8 cellular contexts compared by ENCODE assay signal in the genomic region with DNA sequence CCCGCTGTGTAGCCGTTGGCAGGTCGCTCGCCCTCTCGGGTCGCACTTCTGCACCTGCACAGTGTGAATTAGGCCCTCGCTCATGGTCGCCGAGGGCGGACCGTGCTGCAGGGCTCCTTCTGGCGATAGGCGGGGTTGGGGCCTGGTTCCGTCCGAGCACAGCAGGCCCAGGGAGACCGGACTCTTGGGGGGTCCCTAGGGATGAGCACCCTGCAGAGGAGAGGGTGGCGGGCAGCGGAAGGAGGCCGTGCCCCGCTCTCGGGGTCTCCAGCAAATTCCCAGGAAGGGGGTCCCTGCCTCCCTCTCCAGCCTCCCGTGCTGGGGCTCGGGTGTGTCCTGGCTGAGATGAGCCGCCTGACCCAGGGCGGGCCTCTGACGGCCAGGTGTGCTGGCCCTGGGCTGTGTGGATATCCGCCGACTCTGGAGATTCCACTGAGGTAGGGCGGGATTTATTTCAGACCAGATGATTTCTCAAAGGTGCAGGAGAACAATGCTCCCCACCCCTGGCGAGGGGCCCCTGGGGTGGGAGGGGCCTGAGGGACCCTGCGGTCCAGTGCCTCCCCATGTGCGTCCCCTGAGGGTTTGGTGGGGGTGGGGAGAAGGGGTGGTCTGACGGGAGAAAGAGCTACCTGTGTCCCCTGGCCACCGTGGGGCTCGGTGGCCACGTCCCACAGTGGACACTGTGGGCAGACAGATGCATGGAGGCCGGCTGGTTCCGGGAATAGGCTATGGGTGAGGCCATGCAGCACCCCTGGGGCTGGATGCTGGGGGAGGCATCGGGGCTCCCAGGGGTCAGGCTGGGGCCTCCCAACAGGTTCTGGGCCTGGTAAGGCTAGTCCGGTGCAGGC. TPM values are rescaled to one million over a fixed set of nuclear protein-coding genes. Genes with fewer than 3 reads are reported as not detected.
A peak's percentile ranks its signal among the peaks of the same experiment; 100 is the strongest.
DNase-seq lines count a peak whose midpoint lies in the region; ATAC-seq and TF ChIP-seq lines count a peak whose summit lies in the region.

No MANE protein-coding gene starts in this region.

- H3K4me1 ChIP-seq in NT2/D1 (ENCODE audit: insufficient read depth, insufficient read length), result peaks cover 4% of the 10 kb centered on the region
- peaks cover 0 to 20% (median 11%) of the 10 kb centered on the region in 4 donors for H3K4me1 ChIP-seq in sigmoid colon

- intact Hi-C loops in sigmoid colon (cut with DNase I), result loop anchor here (1.0 to 2.0 kb wide), 2 partner anchors 28 to 40 kb away; a partner anchor contains a TSS

- peak overlapping the region; percentile 18 for H3K4me3 ChIP-seq in NT2/D1 (ENCODE audit: insufficient read length, low read depth)
- H3K4me3 ChIP-seq in foreskin fibroblast (ENCODE audit: low read depth in 1 of 2, low read length in 2 of 2), result peak overlapping the region; percentile 32 to 60
- H3K4me3 ChIP-seq in sigmoid colon, result peak overlapping the region; percentile 24 to 78 (median 56)

- peak overlapping the region; percentile 56 for H3K9ac ChIP-seq in NT2/D1 (ENCODE audit: insufficient read length, low read depth)

- peak overlapping the region; percentile 72 to 81 (median 79) for H3K27ac ChIP-seq in sigmoid colon

- ATAC-seq in GM19455 (IDR thresholded peaks at IDR 0.05; ENCODE audit: unreplicated experiment), result peak; percentile 29

- 29 to 64% methylated on average over 40 of the region's 40 CpGs for WGBS in sigmoid colon, 2 donors

- no peak for TF ChIP-seq POLR2A in sigmoid colon (IDR thresholded peaks at IDR 0.05)

- H3K36me3 ChIP-seq in NT2/D1 (ENCODE audit: insufficient read depth, insufficient read length, low read length), result peaks cover 5% of the 10 kb centered on the region
- H3K36me3 ChIP-seq in sigmoid colon, result no peaks in the 10 kb centered on the region

- peaks cover 13% of the 10 kb centered on the region for H3K27me3 ChIP-seq in NT2/D1 (ENCODE audit: insufficient read depth, insufficient read length)
- H3K27me3 ChIP-seq in sigmoid colon, result no peaks in the 10 kb centered on the region

- TF ChIP-seq CTCF in foreskin fibroblast (IDR thresholded peaks at IDR 0.05; ENCODE audit: low read depth, low read length) (no peak), sigmoid colon (IDR thresholded peaks at IDR 0.05) (no peak)

- H3K9me3 ChIP-seq in NT2/D1 (ENCODE audit: insufficient read depth, low read length), result no peaks in the 10 kb centered on the region
- no peaks in the 10 kb centered on the region for H3K9me3 ChIP-seq in sigmoid colon

- DNase-seq in NT2/D1 (ENCODE audit: low read depth, low spot score), result no peak
- DNase-seq in foreskin fibroblast, result no peak
- no peak for DNase-seq in sigmoid colon
- no peak for DNase-seq in KG1 (lab: John Stamatoyannopoulos, UW)
- DNase-seq in A172 (ENCODE audit: low spot score), result no peak
- no peak for DNase-seq in activated CD4-positive, CD25-positive, alpha-beta regulatory T cell (lab: John Stamatoyannopoulos, UW)
- no peak for DNase-seq in activated gamma-delta T cell (lab: John Stamatoyannopoulos, UW)

- no peak for TF ChIP-seq EP300 in sigmoid colon (IDR thresholded peaks at IDR 0.05)

RNA-seq across cellular contexts. Expression of a gene that starts 0.9 kb away (rescaled TPM):
- 1 to 10 TPM in 3 of 4 donors, under 1 TPM in 1; 0.82 to 4.1 (median 1.7) TPM for total RNA-seq in sigmoid colon
- polyA plus RNA-seq in sigmoid colon, result 1 to 10 TPM in 2 of 3 donors, under 1 TPM in 1; 0.23 to 1.8 (median 1.4) TPM
- total RNA-seq in A172 (2014; rRNA removed; shearing (Covaris generic)), result 4.1 and 6.0 TPM in 2 replicates

RNA-seq across cellular contexts. Expression of a gene that starts 27.1 kb away (rescaled TPM):
- total RNA-seq in sigmoid colon, result 10 to 100 TPM; 32.3 to 48.9 (median 40.2) TPM
- polyA plus RNA-seq in sigmoid colon, result 10 to 100 TPM; 34.0 to 36.0 (median 35.8) TPM
- total RNA-seq in A172 (2014; rRNA removed; shearing (Covaris generic)), result 163 and 168 TPM in 2 replicates

RNA-seq across cellular contexts. Expression of a gene that starts 36.1 kb away (rescaled TPM):
- 10 to 100 TPM; 40.6 to 51.4 (median 49.2) TPM for total RNA-seq in sigmoid colon
- polyA plus RNA-seq in sigmoid colon, result 10 to 100 TPM; 16.9 to 42.4 (median 18.6) TPM
- total RNA-seq in A172 (2014; rRNA removed; shearing (Covaris generic)), result 43.7 and 47.6 TPM in 2 replicates

RNA-seq across cellular contexts. Expression of a gene that starts 36.3 kb away (rescaled TPM):
- total RNA-seq in sigmoid colon, result 10 to 100 TPM in 1 of 4 donors, 1 to 10 TPM in 3; 4.3 to 13.0 (median 6.9) TPM
- 10 to 100 TPM in 2 of 3 donors, 1 to 10 TPM in 1; 4.8 to 55.9 (median 11.8) TPM for polyA plus RNA-seq in sigmoid colon
- 39.6 and 55.0 TPM in 2 replicates for total RNA-seq in A172 (2014; rRNA removed; shearing (Covaris generic))
